Comparison of ENCODE assay signal across 1 cellular context in the genomic region with DNA sequence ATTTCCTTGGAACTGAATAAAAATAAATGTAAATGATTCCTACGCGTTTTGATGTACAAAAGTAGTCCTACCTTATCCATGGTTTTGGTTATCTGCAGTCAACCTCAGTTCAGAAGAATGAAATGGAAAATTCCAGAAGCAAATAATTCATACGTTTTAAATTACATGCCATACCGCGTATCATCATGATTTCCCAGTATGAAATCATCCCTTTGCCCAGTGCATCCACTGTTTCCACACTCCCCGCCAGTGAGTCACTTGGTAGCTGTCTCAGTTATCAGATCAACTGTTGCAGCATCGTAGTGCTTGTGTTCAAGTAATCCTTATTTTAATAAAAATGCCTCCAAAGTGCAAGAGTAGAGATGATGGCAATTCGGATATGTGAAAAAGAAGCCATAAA.
TF ChIP-seq lines count a peak whose summit lies in the region.

No MANE protein-coding gene starts in this region.

TF ChIP-seq in SK-N-SH treated with all-trans-retinoic acid at 6 μM for 48 hours, 23 proteins besides CTCF, POLR2A, EP300 and RAD21 (continued from another document):
- TF ChIP-seq PATZ1 (CRISPR knock-in tag; IDR thresholded peaks at IDR 0.05; ENCODE audit: borderline replicate concordance), result no peak
